In the genomic region with DNA sequence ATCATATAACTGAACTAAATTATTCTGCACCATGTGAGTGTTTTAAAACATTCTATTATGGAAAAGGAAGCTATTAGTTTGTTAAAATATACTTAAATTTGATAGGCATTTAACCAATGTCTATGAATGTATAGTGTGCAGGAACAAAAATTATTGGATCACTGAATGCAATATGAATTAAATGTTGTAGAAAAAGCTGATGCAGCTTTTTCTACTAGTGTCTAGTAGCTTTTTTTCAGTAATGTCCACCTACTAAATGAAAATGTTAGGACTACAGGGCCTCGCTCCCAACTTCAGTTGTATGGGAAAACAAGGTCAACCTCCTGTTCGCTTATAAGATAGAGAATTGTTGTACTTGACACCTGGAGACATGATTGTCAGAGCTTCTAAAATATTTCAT, we compare ENCODE assay signal across 1 cellular context.
TF ChIP-seq lines count a peak whose summit lies in the region.

No MANE protein-coding gene starts in this region.

TF ChIP-seq in K562, 482 proteins besides CTCF, POLR2A, EP300 and RAD21 (continued from another document):
- no peak for TF ChIP-seq CTCFL (IDR thresholded peaks at IDR 0.05; ENCODE audit: borderline replicate concordance, insufficient read depth, low read depth, low read length, poor library complexity, severe bottlenecking)
- no peak for TF ChIP-seq USF2 (CRISPR knock-in tag; IDR thresholded peaks at IDR 0.05)
- peak; percentile 55 for TF ChIP-seq MAFG (tag; conservative IDR thresholded peaks at IDR 0.05)
- TF ChIP-seq C11orf30 (IDR thresholded peaks at IDR 0.05; ENCODE audit: low read depth): peak; percentile 38; the same call in 1 of the 2 replicates
- peak; percentile 67; the same call in 1 of the 2 replicates for TF ChIP-seq ZNF316 (IDR thresholded peaks at IDR 0.05)
- TF ChIP-seq BCL6 (CRISPR knock-in tag; IDR thresholded peaks at IDR 0.05): no peak
